In genomic region chr4:7684294-7684693, GRCh38 we compare ENCODE assay signal across 6 cellular contexts.
"Had no signal": no experiment of that assay in that cellular context is flagged by ENCODE, and none has a peak within 500 bp of the region (broad histone marks: within the 10 kb centered on the region; RNA-seq: fewer than 3 reads in every experiment).

No MANE protein-coding gene starts in this region.

- H3K4me3 ChIP-seq: GM23338, K562 had no signal

- DNase-seq: H9, HCEC 1CT, HFFc6, IMR-90 had no signal

- H2AFZ ChIP-seq: GM23338 had no signal

- H3K4me2 ChIP-seq: GM23338 had no signal

- ATAC-seq: GM23338, K562 had no signal
